15 cellular contexts compared by ENCODE assay signal in the genomic region with DNA sequence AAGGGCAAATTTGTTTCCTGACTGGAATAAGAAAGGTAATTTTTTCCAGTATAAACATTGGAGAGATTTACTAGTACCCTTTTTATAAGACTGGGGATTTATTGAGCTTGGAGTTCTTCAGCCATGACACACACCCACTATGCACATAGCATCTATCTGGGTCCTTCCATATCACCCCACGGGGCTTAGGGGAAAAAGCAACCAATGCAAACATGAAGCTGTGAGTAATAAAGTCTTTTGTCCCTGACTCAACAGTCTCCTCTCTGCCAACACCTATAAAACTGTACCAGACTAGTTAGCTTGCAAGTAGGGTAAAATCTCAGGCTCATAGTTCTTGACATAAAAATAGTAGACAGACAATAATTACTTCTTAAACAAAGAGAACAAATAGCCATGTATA. TPM values are rescaled to one million over a fixed set of nuclear protein-coding genes. Genes with fewer than 3 reads are reported as not detected.
DNase-seq lines count a peak whose midpoint lies in the region; ATAC-seq and TF ChIP-seq lines count a peak whose summit lies in the region.
"Had no signal": no experiment of that assay in that cellular context is flagged by ENCODE, and none has a peak within 500 bp of the region (broad histone marks: within the 10 kb centered on the region; RNA-seq: fewer than 3 reads in every experiment).

No MANE protein-coding gene starts in this region.

- ATAC-seq in GM18502 (IDR thresholded peaks at IDR 0.05; ENCODE audit: poor library complexity, unreplicated experiment) (no peak), GM21576 (IDR thresholded peaks at IDR 0.05; ENCODE audit: unreplicated experiment) (no peak)

- H3K4me1 ChIP-seq in ascending aorta, result peaks cover 0 to 46% of the 10 kb centered on the region in 2 donors
- H3K4me1 ChIP-seq: thyroid gland had no signal

- peak overlapping the region; percentile 16 to 40 for H3K27ac ChIP-seq in ascending aorta
- H3K27ac ChIP-seq: thyroid gland had no signal

- intact Hi-C loops in ascending aorta (cut with DNase I), result loop anchor here (10.0 kb wide), 1 partner anchor 99 kb away; no protein-coding TSS in a partner anchor

- TF ChIP-seq CTCF in ascending aorta (IDR thresholded peaks at IDR 0.05), result no peak

- DNase-seq in AG08395 (ENCODE audit: low spot score) (peak; percentile 57), HS-27A (ENCODE audit: low read depth) (peak; percentile 7), ascending aorta (ENCODE audit: low spot score in 2 of 2) (no peak), iris pigment epithelial cell (ENCODE audit: low read depth) (peak; percentile 74), SHP77 (lab: John Stamatoyannopoulos, UW) (no peak), NCI-H345 treated with DMSO at 0.1 percent for 48 hours (lab: John Stamatoyannopoulos, UW; ENCODE audit: unreplicated experiment) (no peak)
- DNase-seq: activated CD4-positive, alpha-beta memory T cell treated with anti-CD3 and anti-CD28 coated beads, Interleukin-2, amount 10 ng/mL, durations not matched to agents 7 days and 5 days; AML-193; DMS79; NCI-H1694; NCI-H524 treated with DMSO at 0.1 percent for 48 hours; thyroid gland had no signal

- H3K4me3 ChIP-seq in ascending aorta, result no peak overlapping the region
- H3K4me3 ChIP-seq: thyroid gland had no signal

- no peaks in the 10 kb centered on the region for H3K36me3 ChIP-seq in ascending aorta
- H3K36me3 ChIP-seq: thyroid gland had no signal

- H3K27me3 ChIP-seq in ascending aorta, result no peaks in the 10 kb centered on the region
- H3K27me3 ChIP-seq: thyroid gland had no signal

- H3K9me3 ChIP-seq in ascending aorta, result no peaks in the 10 kb centered on the region
- H3K9me3 ChIP-seq: thyroid gland had no signal

RNA-seq across cellular contexts. Expression of a gene that starts 23.4 kb away (rescaled TPM):
- 24.5 TPM for total RNA-seq in ascending aorta
- total RNA-seq: activated CD4-positive, alpha-beta memory T cell treated with anti-CD3 and anti-CD28 coated beads, Interleukin-2, amount 10 ng/mL, durations not matched to agents 7 days and 5 days; activated T-helper 1 cell treated with anti-CD3 and anti-CD28 coated beads, Interleukin-12 subunit alpha, Interleukin-12 subunit beta, Interleukin-2, Interleukin-4 antibody, amounts not matched to agents 30 ng/mL and 10 ng/mL and 1 ng/mL, durations not matched to agents 14 hours and 24 hours and 36 hours had no signal

Comparison
In these comparisons a context has a peak if more than half of its experiments do, and no peak if none do; other contexts are left out.
1. DNase-seq: peak in AG08395 (single experiment), HS-27A (single experiment) and iris pigment epithelial cell (single experiment); none in ascending aorta (0 of 2), SHP77 (0 of 2) and NCI-H345 treated with DMSO at 0.1 percent for 48 hours (single experiment).